In genomic region chr11:11157201-11157600, GRCh38 we compare ENCODE assay signal across 1 cellular context.
TF ChIP-seq lines count a peak whose summit lies in the region.

No MANE protein-coding gene starts in this region.

TF ChIP-seq in WTC11, 78 proteins besides CTCF, POLR2A, EP300 and RAD21 (continued from another document):
- TF ChIP-seq ERG (CRISPR knock-in tag; IDR thresholded peaks at IDR 0.05) (no peak), ZNF263 (CRISPR knock-in tag; IDR thresholded peaks at IDR 0.05; ENCODE audit: low read depth) (no peak), NR1H2 (CRISPR knock-in tag; IDR thresholded peaks at IDR 0.05) (no peak)
